34 cellular contexts compared by ENCODE assay signal in genomic region chr3:17315905-17316304, GRCh38.
"Had no signal": no experiment of that assay in that cellular context is flagged by ENCODE, and none has a peak within 500 bp of the region (broad histone marks: within the 10 kb centered on the region; RNA-seq: fewer than 3 reads in every experiment).

No MANE protein-coding gene starts in this region.

- H3K4me2 ChIP-seq: hepatocyte had no signal

- H3K9me3 ChIP-seq: ascending aorta, breast epithelium, colonic mucosa, esophagus squamous epithelium, gastroesophageal sphincter, heart right ventricle had no signal

- H2AFZ ChIP-seq: hepatocyte had no signal

- H3K27ac ChIP-seq: ascending aorta, breast epithelium, cardiac muscle cell, colonic mucosa, epithelial cell of prostate, esophagus squamous epithelium, gastroesophageal sphincter, heart right ventricle, hepatocyte, WERI-Rb-1 had no signal

- H3K79me2 ChIP-seq: hepatocyte had no signal

- H3K27me3 Mint-ChIP-seq: activated B cell treated with CpG ODN at 0.5 μM for 24 hours; activated CD4-positive, alpha-beta memory T cell treated with anti-CD3 and anti-CD28 coated beads for 36 hours; activated CD4-positive, alpha-beta T cell treated with anti-CD3 and anti-CD28 coated beads for 36 hours; activated CD4-positive, alpha-beta T cell treated with anti-CD3 and anti-CD28 coated beads, Interleukin-2, amount 10 ng/mL, durations not matched to agents 24 days and 14 days; activated CD8-positive, alpha-beta memory T cell treated with anti-CD3 and anti-CD28 coated beads, Interleukin-2, amount 10 ng/mL, durations not matched to agents 7 days and 5 days; activated naive CD4-positive, alpha-beta T cell treated with anti-CD3 and anti-CD28 coated beads, Interleukin-2, amount 10 ng/mL, durations not matched to agents 7 days and 5 days; activated naive CD8-positive, alpha-beta T cell treated with anti-CD3 and anti-CD28 coated beads, Interleukin-2, amount 10 ng/mL, durations not matched to agents 7 days and 5 days; activated T-cell treated with anti-CD3 and anti-CD28 coated beads, Interleukin-2, amount 50 U/mL, for 24 hours; brain had no signal

- H3K27me3 ChIP-seq: ascending aorta, breast epithelium, cardiac muscle cell, colonic mucosa, esophagus squamous epithelium, gastroesophageal sphincter, heart right ventricle, hepatocyte had no signal

- H3K4me1 ChIP-seq: breast epithelium, colonic mucosa, esophagus squamous epithelium had no signal

- FAIRE-seq: endometrium, endothelial cell of umbilical vein had no signal

- DNase-seq: activated B cell treated with CpG ODN at 0.5 μM for 24 hours; activated CD4-positive, alpha-beta memory T cell treated with anti-CD3 and anti-CD28 coated beads for 36 hours; activated CD4-positive, alpha-beta T cell treated with anti-CD3 and anti-CD28 coated beads for 36 hours; activated CD4-positive, alpha-beta T cell treated with anti-CD3 and anti-CD28 coated beads, Interleukin-2, amount 10 ng/mL, durations not matched to agents 24 days and 14 days; activated CD8-positive, alpha-beta memory T cell treated with anti-CD3 and anti-CD28 coated beads, Interleukin-2, amount 10 ng/mL, durations not matched to agents 7 days and 5 days; activated CD8-positive, alpha-beta memory T cell treated with anti-CD3 and anti-CD28 coated beads, Interleukin-2, amount 50 U/mL, for 4 hours; activated CD8-positive, alpha-beta T cell treated with anti-CD3 and anti-CD28 coated beads, Interleukin-2, amount 10 ng/mL, durations not matched to agents 7 days and 5 days; activated gamma-delta T cell; activated naive CD4-positive, alpha-beta T cell; activated naive CD4-positive, alpha-beta T cell treated with anti-CD3 and anti-CD28 coated beads, Interleukin-2, amount 10 ng/mL, durations not matched to agents 7 days and 5 days; activated naive CD8-positive, alpha-beta T cell treated with anti-CD3 and anti-CD28 coated beads, Interleukin-2, amount 10 ng/mL, durations not matched to agents 7 days and 5 days; activated T-cell treated with anti-CD3 and anti-CD28 coated beads, Interleukin-2, amount 50 U/mL, for 24 hours; activated T-cell treated with anti-CD3 and anti-CD28 coated beads, Interleukin-2, amount 50 U/mL, for 72 hours; central memory CD4-positive, alpha-beta T cell; cerebellar nuclear complex; colonic mucosa; effector CD8-positive, alpha-beta T cell; esophagus squamous epithelium; foreskin melanocyte; heart right ventricle; T-helper 1 cell; T-helper 2 cell; WERI-Rb-1 had no signal

- H3K36me3 Mint-ChIP-seq: activated CD4-positive, alpha-beta memory T cell treated with anti-CD3 and anti-CD28 coated beads for 36 hours; activated naive CD4-positive, alpha-beta T cell treated with anti-CD3 and anti-CD28 coated beads, Interleukin-2, amount 50 U/mL, for 72 hours had no signal

- ATAC-seq: activated CD4-positive, alpha-beta T cell treated with anti-CD3 and anti-CD28 coated beads for 36 hours; activated CD4-positive, CD25-positive, alpha-beta regulatory T cell treated with anti-CD3 and anti-CD28 coated beads, Interleukin-2, amount 50 U/mL, for 24 hours; activated CD8-positive, alpha-beta memory T cell treated with anti-CD3 and anti-CD28 coated beads, Interleukin-2, amount 10 ng/mL, durations not matched to agents 7 days and 5 days; activated CD8-positive, alpha-beta T cell treated with anti-CD3 and anti-CD28 coated beads, Interleukin-2, amount 10 ng/mL, durations not matched to agents 7 days and 5 days; activated naive CD4-positive, alpha-beta T cell treated with anti-CD3 and anti-CD28 coated beads, Interleukin-2, amount 50 U/mL, for 72 hours; activated T-cell treated with anti-CD3 and anti-CD28 coated beads, Interleukin-2, amount 50 U/mL, for 72 hours; gastroesophageal sphincter; heart right ventricle had no signal

- H3K27ac Mint-ChIP-seq: activated B cell treated with CpG ODN at 0.5 μM for 24 hours; activated CD4-positive, alpha-beta memory T cell treated with anti-CD3 and anti-CD28 coated beads for 36 hours; activated CD4-positive, alpha-beta T cell treated with anti-CD3 and anti-CD28 coated beads for 36 hours; activated CD4-positive, alpha-beta T cell treated with anti-CD3 and anti-CD28 coated beads, Interleukin-2, amount 10 ng/mL, durations not matched to agents 24 days and 14 days; activated CD8-positive, alpha-beta memory T cell treated with anti-CD3 and anti-CD28 coated beads, Interleukin-2, amount 10 ng/mL, durations not matched to agents 7 days and 5 days; activated CD8-positive, alpha-beta T cell treated with anti-CD3 and anti-CD28 coated beads, Interleukin-2, amount 10 ng/mL, durations not matched to agents 7 days and 5 days; activated naive CD4-positive, alpha-beta T cell treated with anti-CD3 and anti-CD28 coated beads, Interleukin-2, amount 10 ng/mL, durations not matched to agents 7 days and 5 days; activated naive CD4-positive, alpha-beta T cell treated with anti-CD3 and anti-CD28 coated beads, Interleukin-2, amount 50 U/mL, for 72 hours; activated naive CD8-positive, alpha-beta T cell treated with anti-CD3 and anti-CD28 coated beads, Interleukin-2, amount 10 ng/mL, durations not matched to agents 7 days and 5 days; activated T-cell treated with anti-CD3 and anti-CD28 coated beads, Interleukin-2, amount 50 U/mL, for 24 hours; activated T-cell treated with anti-CD3 and anti-CD28 coated beads, Interleukin-2, amount 50 U/mL, for 72 hours; brain had no signal

- H3K36me3 ChIP-seq: ascending aorta, breast epithelium, cardiac muscle cell, colonic mucosa, esophagus squamous epithelium, gastroesophageal sphincter, heart right ventricle, WERI-Rb-1 had no signal

- H3K4me1 Mint-ChIP-seq: activated B cell treated with CpG ODN at 0.5 μM for 24 hours; activated CD4-positive, alpha-beta T cell treated with anti-CD3 and anti-CD28 coated beads for 36 hours; activated CD4-positive, alpha-beta T cell treated with anti-CD3 and anti-CD28 coated beads, Interleukin-2, amount 10 ng/mL, durations not matched to agents 24 days and 14 days; activated CD8-positive, alpha-beta memory T cell treated with anti-CD3 and anti-CD28 coated beads, Interleukin-2, amount 10 ng/mL, durations not matched to agents 7 days and 5 days; activated naive CD4-positive, alpha-beta T cell treated with anti-CD3 and anti-CD28 coated beads, Interleukin-2, amount 10 ng/mL, durations not matched to agents 7 days and 5 days; activated naive CD8-positive, alpha-beta T cell treated with anti-CD3 and anti-CD28 coated beads, Interleukin-2, amount 10 ng/mL, durations not matched to agents 7 days and 5 days had no signal

- H3K4me3 ChIP-seq: ascending aorta, breast epithelium, cardiac muscle cell, colonic mucosa, esophagus squamous epithelium, gastroesophageal sphincter, heart right ventricle, hepatocyte had no signal

- H3K4me3 Mint-ChIP-seq: activated B cell treated with CpG ODN at 0.5 μM for 24 hours; activated CD4-positive, alpha-beta memory T cell treated with anti-CD3 and anti-CD28 coated beads for 36 hours; activated CD4-positive, alpha-beta T cell treated with anti-CD3 and anti-CD28 coated beads for 36 hours; activated CD4-positive, alpha-beta T cell treated with anti-CD3 and anti-CD28 coated beads, Interleukin-2, amount 10 ng/mL, durations not matched to agents 24 days and 14 days; activated CD8-positive, alpha-beta memory T cell treated with anti-CD3 and anti-CD28 coated beads, Interleukin-2, amount 10 ng/mL, durations not matched to agents 7 days and 5 days; activated CD8-positive, alpha-beta T cell treated with anti-CD3 and anti-CD28 coated beads, Interleukin-2, amount 10 ng/mL, durations not matched to agents 7 days and 5 days; activated naive CD4-positive, alpha-beta T cell treated with anti-CD3 and anti-CD28 coated beads, Interleukin-2, amount 10 ng/mL, durations not matched to agents 7 days and 5 days; activated naive CD8-positive, alpha-beta T cell treated with anti-CD3 and anti-CD28 coated beads, Interleukin-2, amount 10 ng/mL, durations not matched to agents 7 days and 5 days; activated T-cell treated with anti-CD3 and anti-CD28 coated beads, Interleukin-2, amount 50 U/mL, for 24 hours; activated T-cell treated with anti-CD3 and anti-CD28 coated beads, Interleukin-2, amount 50 U/mL, for 72 hours; brain had no signal
